In genomic region chr7:149458235-149458634, GRCh38 we compare ENCODE assay signal across 9 cellular contexts. TPM values are rescaled to one million over a fixed set of nuclear protein-coding genes. Genes with fewer than 3 reads are reported as not detected.
A peak's percentile ranks its signal among the peaks of the same experiment; 100 is the strongest.
DNase-seq lines count a peak whose midpoint lies in the region; ATAC-seq and TF ChIP-seq lines count a peak whose summit lies in the region.
"Had no signal": no experiment of that assay in that cellular context is flagged by ENCODE, and none has a peak within 500 bp of the region (broad histone marks: within the 10 kb centered on the region; RNA-seq: fewer than 3 reads in every experiment).

No MANE protein-coding gene starts in this region.

- no peaks in the 10 kb centered on the region for H3K27me3 Mint-ChIP-seq in CD4-positive, alpha-beta T cell
- H3K27me3 Mint-ChIP-seq in H9 (ENCODE audit: low read depth): peaks cover 47% of the 10 kb centered on the region
- H3K27me3 Mint-ChIP-seq in activated naive CD8-positive, alpha-beta T cell treated with anti-CD3 and anti-CD28 coated beads for 36 hours: no peaks in the 10 kb centered on the region
- H3K27me3 Mint-ChIP-seq in natural killer cell treated with Interleukin-12 subunit alpha and Interleukin-12 subunit beta and Interleukin-15 and Interleukin-18, amount 100 ng/mL, for 72 hours: peaks cover 6 to 8% of the 10 kb centered on the region in 2 donors

- H3K4me3 ChIP-seq in Peyer's patch (no peak overlapping the region), dorsolateral prefrontal cortex (peak overlapping the region in 22 of 59 donors; percentile 53 to 87 (median 70))

- no peak overlapping the region for H3K14ac ChIP-seq in H9 (ENCODE audit: insufficient read depth, low read length)

- no peak overlapping the region for H3K27ac ChIP-seq in CD4-positive, alpha-beta T cell (ENCODE audit: low read depth, low read length)
- H3K27ac ChIP-seq in H9 (ENCODE audit: insufficient read length, low read depth, low read length) (no peak overlapping the region), Peyer's patch (no peak overlapping the region), dorsolateral prefrontal cortex (no peak overlapping the region)

- H2BK15ac ChIP-seq in H9 (ENCODE audit: low read depth, low read length): no peak overlapping the region

- CTCF ChIA-PET in CD4-positive, alpha-beta T cell (lab: Charles Lee): no interaction called here

- H2AK5ac ChIP-seq in H9 (ENCODE audit: insufficient read length, low read length): no peak overlapping the region

- no peak overlapping the region for H3K4me2 ChIP-seq in H9 (ENCODE audit: insufficient read depth, insufficient read length, low read length)

- H3K27ac Mint-ChIP-seq in CD4-positive, alpha-beta T cell: peak overlapping the region; percentile 54
- no peak overlapping the region for H3K27ac Mint-ChIP-seq in H9
- H3K27ac Mint-ChIP-seq in activated naive CD8-positive, alpha-beta T cell treated with anti-CD3 and anti-CD28 coated beads for 36 hours: no peak overlapping the region
- H3K27ac Mint-ChIP-seq in natural killer cell treated with Interleukin-12 subunit alpha and Interleukin-12 subunit beta and Interleukin-15 and Interleukin-18, amount 100 ng/mL, for 72 hours: peak overlapping the region in 1 of 2 donors; percentile 70

- H2BK5ac ChIP-seq in H9 (ENCODE audit: insufficient read length, low read length): no peak overlapping the region

- H3K9me3 Mint-ChIP-seq in CD4-positive, alpha-beta T cell: no peaks in the 10 kb centered on the region
- H3K9me3 Mint-ChIP-seq in H9: no peaks in the 10 kb centered on the region
- no peaks in the 10 kb centered on the region for H3K9me3 Mint-ChIP-seq in activated naive CD8-positive, alpha-beta T cell treated with anti-CD3 and anti-CD28 coated beads for 36 hours
- H3K9me3 Mint-ChIP-seq in natural killer cell treated with Interleukin-12 subunit alpha and Interleukin-12 subunit beta and Interleukin-15 and Interleukin-18, amount 100 ng/mL, for 72 hours: no peaks in the 10 kb centered on the region

- H2BK12ac ChIP-seq in H9 (ENCODE audit: insufficient read length, low read depth, low read length): no peak overlapping the region

- no peak overlapping the region for H3K9ac ChIP-seq in H9 (ENCODE audit: extremely low read depth, insufficient read length, low read length)

- H3K4me1 ChIP-seq in H9 (ENCODE audit: insufficient read depth, low read length) (no peaks in the 10 kb centered on the region), Peyer's patch (peaks cover 0 to 21% (median 10%) of the 10 kb centered on the region in 4 donors)

- H4K91ac ChIP-seq in H9 (ENCODE audit: insufficient read length, low read depth, low read length): no peak overlapping the region

- no peak overlapping the region for H3K23ac ChIP-seq in H9 (ENCODE audit: insufficient read length, low read depth, low read length)

- H3T11ph ChIP-seq in H9 (ENCODE audit: low read length): no peak overlapping the region

- no peak overlapping the region for H3K56ac ChIP-seq in H9 (ENCODE audit: insufficient read length, low read depth, low read length)

- no CpG with 5 or more reads among the region's 3 CpGs for WGBS in H9 (ENCODE audit: extremely low coverage, insufficient read length, low lambda C conversion rate)

- H4K20me1 ChIP-seq in H9 (ENCODE audit: control insufficient read depth, insufficient read depth, insufficient read length): no peaks in the 10 kb centered on the region

- intact Hi-C loops in CD4-positive, alpha-beta T cell (cut with DNase I, micrococcal nuclease): no loop called here
- intact Hi-C loops in dorsolateral prefrontal cortex (cut with DNase I): no loop called here

- H4K5ac ChIP-seq in H9 (ENCODE audit: insufficient read length, low read depth, low read length): no peak overlapping the region

- no peak overlapping the region for H4K8ac ChIP-seq in H9 (replicated peaks; ENCODE audit: insufficient read length, low read depth, low read length)

- peaks cover 42% of the 10 kb centered on the region for H3K36me3 Mint-ChIP-seq in CD4-positive, alpha-beta T cell (ENCODE audit: low read depth)
- H3K36me3 Mint-ChIP-seq in H9 (ENCODE audit: insufficient read depth in 1 of 3, low read depth in 3 of 3): peaks cover 5 to 33% (median 26%) of the 10 kb centered on the region in 3 experiments; a peak in 6 of 7 replicates
- H3K36me3 Mint-ChIP-seq in activated naive CD8-positive, alpha-beta T cell treated with anti-CD3 and anti-CD28 coated beads for 36 hours: peaks cover 5% of the 10 kb centered on the region
- H3K36me3 Mint-ChIP-seq in natural killer cell treated with Interleukin-12 subunit alpha and Interleukin-12 subunit beta and Interleukin-15 and Interleukin-18, amount 100 ng/mL, for 72 hours: no peaks in the 10 kb centered on the region

- TF ChIP-seq CTCF in CD4-positive, alpha-beta T cell (IDR thresholded peaks at IDR 0.05): no peak
- TF ChIP-seq CTCF in H9 (conservative IDR thresholded peaks at IDR 0.05) (no peak), Peyer's patch (IDR thresholded peaks at IDR 0.05) (no peak), dorsolateral prefrontal cortex (IDR thresholded peaks at IDR 0.05 in 54 of 56, conservative IDR thresholded peaks at IDR 0.05 in 2 of 56; ENCODE audit: low read depth in 1 of 56, partially characterized antibody in 56 of 56) (no peak)

- no peaks in the 10 kb centered on the region for H3K9me3 ChIP-seq in CD4-positive, alpha-beta T cell (ENCODE audit: control insufficient read depth, low read length)
- H3K9me3 ChIP-seq in H9 (ENCODE audit: control insufficient read depth, low read depth, low read length): no peaks in the 10 kb centered on the region
- H3K9me3 ChIP-seq in Peyer's patch: no peaks in the 10 kb centered on the region

- H2BK20ac ChIP-seq in H9 (ENCODE audit: low read depth, low read length, poor library complexity, severe bottlenecking): no peak overlapping the region

- no peaks in the 10 kb centered on the region for H3K79me2 ChIP-seq in H9 (ENCODE audit: insufficient read depth, low read length)

- DNase-seq in CD4-positive, alpha-beta T cell: no peak
- no peak for DNase-seq in H9
- DNase-seq in activated naive CD8-positive, alpha-beta T cell treated with anti-CD3 and anti-CD28 coated beads for 36 hours: no peak
- DNase-seq in natural killer cell treated with Interleukin-12 subunit alpha and Interleukin-12 subunit beta and Interleukin-15 and Interleukin-18, amount 100 ng/mL, for 72 hours (ENCODE audit: low spot score): no peak
- no peak for DNase-seq in activated gamma-delta T cell treated with Interleukin-2 at 50 U/mL for 16 hours
- no peak for DNase-seq in Peyer's patch
- no peak for DNase-seq in dorsolateral prefrontal cortex
- DNase-seq: NCI-H1048, NCI-H526 had no signal

- peaks cover 0 to 30% (median 0%) of the 10 kb centered on the region in 3 donors for H3K36me3 ChIP-seq in Peyer's patch

- peaks cover 33% of the 10 kb centered on the region for H3K4me1 Mint-ChIP-seq in CD4-positive, alpha-beta T cell (ENCODE audit: low read depth)
- peaks cover 13 to 15% of the 10 kb centered on the region in 2 experiments for H3K4me1 Mint-ChIP-seq in H9
- H3K4me1 Mint-ChIP-seq in activated naive CD8-positive, alpha-beta T cell treated with anti-CD3 and anti-CD28 coated beads for 36 hours: peaks cover 19% of the 10 kb centered on the region
- peaks cover 12 to 15% of the 10 kb centered on the region in 2 donors for H3K4me1 Mint-ChIP-seq in natural killer cell treated with Interleukin-12 subunit alpha and Interleukin-12 subunit beta and Interleukin-15 and Interleukin-18, amount 100 ng/mL, for 72 hours (ENCODE audit: low read depth in 2 of 2)

- H2AFZ ChIP-seq in H9 (ENCODE audit: low read length): no peak overlapping the region

- H3K4me3 Mint-ChIP-seq in CD4-positive, alpha-beta T cell: peak overlapping the region; percentile 90
- peak overlapping the region; percentile 59 to 81; a peak in 4 of 5 replicates for H3K4me3 Mint-ChIP-seq in H9
- H3K4me3 Mint-ChIP-seq in activated naive CD8-positive, alpha-beta T cell treated with anti-CD3 and anti-CD28 coated beads for 36 hours: peak overlapping the region; percentile 74
- peak overlapping the region; percentile 68 for H3K4me3 Mint-ChIP-seq in natural killer cell treated with Interleukin-12 subunit alpha and Interleukin-12 subunit beta and Interleukin-15 and Interleukin-18, amount 100 ng/mL, for 72 hours

- H2BK120ac ChIP-seq in H9 (ENCODE audit: low read depth, low read length, poor library complexity, severe bottlenecking): no peak overlapping the region

- peaks cover 8% of the 10 kb centered on the region for H3K23me2 ChIP-seq in H9 (ENCODE audit: insufficient read length, low read depth, low read length, poor library complexity, severe bottlenecking)

- H3K27me3 ChIP-seq in CD4-positive, alpha-beta T cell (ENCODE audit: control insufficient read depth, insufficient read depth, low read length): no peaks in the 10 kb centered on the region
- H3K27me3 ChIP-seq in H9 (ENCODE audit: insufficient read depth, low read length) (no peaks in the 10 kb centered on the region; the same call in 1 of the 2 replicates), Peyer's patch (no peaks in the 10 kb centered on the region), dorsolateral prefrontal cortex (no peaks in the 10 kb centered on the region)

- no peak for ATAC-seq in CD4-positive, alpha-beta T cell (ENCODE audit: poor library complexity)
- ATAC-seq in natural killer cell treated with Interleukin-12 subunit alpha and Interleukin-12 subunit beta and Interleukin-15 and Interleukin-18, amount 100 ng/mL, for 72 hours: no peak

- TF ChIP-seq POLR2A in Peyer's patch (IDR thresholded peaks at IDR 0.05): no peak

- H3K79me1 ChIP-seq in H9 (ENCODE audit: insufficient read depth, low read depth, low read length, poor library complexity, severe bottlenecking): peaks cover 4% of the 10 kb centered on the region

- no peak overlapping the region for H3K4ac ChIP-seq in H9 (ENCODE audit: low read depth, low read length)

- POLR2A ChIA-PET in CD4-positive, alpha-beta T cell (lab: Charles Lee): interaction anchor here (1.2 kb wide), 2 partner anchors 13 to 197 kb away, joined by 3 to 4 read pairs; no protein-coding TSS in a partner anchor

- no peak overlapping the region for H3K18ac ChIP-seq in H9 (ENCODE audit: insufficient read length, low read depth, low read length)

RNA-seq across cellular contexts. Expression of gene ZNF777, which starts 2.6 kb away (rescaled TPM):
- total RNA-seq in CD4-positive, alpha-beta T cell: 10 to 100 TPM; 14.5 to 14.8 TPM
- total RNA-seq in H9 (2021): 15.6 and 15.9 TPM in 2 replicates
- 10 to 100 TPM; 18.9 to 19.3 TPM for total RNA-seq in activated naive CD8-positive, alpha-beta T cell treated with anti-CD3 and anti-CD28 coated beads for 36 hours
- total RNA-seq in natural killer cell treated with Interleukin-12 subunit alpha and Interleukin-12 subunit beta and Interleukin-15 and Interleukin-18, amount 100 ng/mL, for 72 hours: 10 to 100 TPM; 12.8 to 15.6 TPM
- 10 to 100 TPM in 2 of 4 donors, 1 to 10 TPM in 2; 6.5 to 12.4 (median 9.9) TPM for total RNA-seq in Peyer's patch
- total RNA-seq in dorsolateral prefrontal cortex: 10 to 100 TPM in 119 of 120 experiments, 1 to 10 TPM in 1; 9.8 to 20.4 (median 15.0) TPM

RNA-seq across cellular contexts. Expression of gene ZNF746, which starts 39.4 kb away (rescaled TPM):
- 10 to 100 TPM; 28.4 to 30.3 TPM for total RNA-seq in CD4-positive, alpha-beta T cell
- total RNA-seq in H9 (2021): 25.6 and 26.7 TPM in 2 replicates
- total RNA-seq in activated naive CD8-positive, alpha-beta T cell treated with anti-CD3 and anti-CD28 coated beads for 36 hours: 10 to 100 TPM; 16.1 to 16.4 TPM
- 10 to 100 TPM; 27.2 to 39.2 TPM for total RNA-seq in natural killer cell treated with Interleukin-12 subunit alpha and Interleukin-12 subunit beta and Interleukin-15 and Interleukin-18, amount 100 ng/mL, for 72 hours
- total RNA-seq in Peyer's patch: 10 to 100 TPM; 17.3 to 28.1 (median 23.4) TPM
- total RNA-seq in dorsolateral prefrontal cortex: 10 to 100 TPM; 17.9 to 38.3 (median 26.7) TPM
